Comparison of ENCODE assay signal across 8 cellular contexts in the genomic region with DNA sequence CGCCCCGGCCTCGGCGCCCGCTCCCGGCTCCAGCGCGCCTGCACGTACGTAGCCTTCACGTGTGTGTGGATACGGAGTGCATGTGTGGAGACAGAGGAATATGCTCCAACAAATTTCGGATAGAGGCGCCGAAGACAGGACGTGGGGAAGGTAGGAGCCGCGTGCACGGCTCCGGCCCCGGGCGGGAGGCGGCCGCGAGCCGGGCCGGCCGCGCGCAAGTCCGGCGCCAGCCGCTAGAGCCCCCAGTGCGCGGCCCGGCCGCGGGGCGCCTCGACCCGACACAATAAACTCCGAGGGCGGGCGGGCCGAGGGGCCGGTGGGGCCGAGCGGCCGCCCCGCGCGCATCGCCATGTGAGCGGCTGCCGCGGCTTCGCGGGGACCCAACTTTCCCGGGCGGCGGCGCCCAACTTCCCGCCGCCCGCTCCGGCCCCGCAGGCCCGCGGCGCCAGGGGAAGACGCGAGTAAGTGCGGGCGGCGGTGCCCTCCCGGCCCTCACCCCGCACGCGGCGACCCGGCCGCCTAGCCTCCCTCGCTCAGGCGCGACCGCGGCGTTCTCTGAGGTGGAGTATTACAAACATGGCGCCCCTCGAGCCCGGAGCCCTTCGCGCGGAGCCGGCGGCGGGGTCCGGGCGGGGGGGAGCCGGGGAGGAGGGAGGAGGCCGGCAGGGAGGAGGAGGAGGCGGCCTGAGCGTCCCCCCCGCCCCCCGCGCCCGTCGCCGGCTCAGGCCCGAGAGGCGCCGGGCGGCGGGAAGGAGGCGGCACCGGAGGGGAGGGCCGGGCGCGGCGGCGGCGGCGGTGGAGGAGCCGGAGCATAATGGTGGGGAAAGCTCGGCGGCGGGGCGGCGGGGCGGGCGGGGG. TPM values are rescaled to one million over a fixed set of nuclear protein-coding genes. Genes with fewer than 3 reads are reported as not detected.
DNase-seq lines count a peak whose midpoint lies in the region; ATAC-seq and TF ChIP-seq lines count a peak whose summit lies in the region.

Gene ZMYND11, plus strand, starts transcription at position 713 of the 858 bp plus-strand sequence. CDS start 44,558 bp downstream, outside the sequence.

- peaks cover 9 to 22% (median 11%) of the 10 kb centered on the region in 3 donors for H3K27me3 Mint-ChIP-seq in naive B cell
- peaks cover 8 to 21% of the 10 kb centered on the region in 2 donors for H3K27me3 Mint-ChIP-seq in stimulated activated naive B cell treated with anti-CD40 and anti-IgM and Interleukin-4, amounts not matched to agents 10 μg/mL and 1 μg/mL and 100 μg/mL, for 72 hours

- intact Hi-C loops in esophagus muscularis mucosa (cut with DNase I): no loop called here

- TF ChIP-seq CTCF in esophagus muscularis mucosa (IDR thresholded peaks at IDR 0.05): peak in 2 of 3 experiments; percentile 11 to 38

- under 1% methylated on average over 26 of the region's 131 CpGs for WGBS in esophagus muscularis mucosa

- peaks cover 24 to 36% (median 29%) of the 10 kb centered on the region in 3 donors for H3K4me1 Mint-ChIP-seq in naive B cell
- peaks cover 12 to 36% of the 10 kb centered on the region in 2 donors for H3K4me1 Mint-ChIP-seq in stimulated activated naive B cell treated with anti-CD40 and anti-IgM and Interleukin-4, amounts not matched to agents 10 μg/mL and 1 μg/mL and 100 μg/mL, for 72 hours

- DNase-seq in NCI-H2171 treated with DMSO at 0.1 percent for 48 hours (lab: John Stamatoyannopoulos, UW) (peak; percentile 18), NCI-H2171 (lab: John Stamatoyannopoulos, UW) (no peak), NCI-H510A treated with DMSO at 0.1 percent for 48 hours (lab: John Stamatoyannopoulos, UW) (peak; percentile 24), esophagus muscularis mucosa (ENCODE audit: extremely low spot score) (peak; percentile 93), naive B cell (peak; percentile 56)
- DNase-seq in activated T-cell treated with anti-CD3 and anti-CD28 coated beads, Interleukin-2, amount 50 U/mL, for 48 hours: peak; percentile 72 to 78
- DNase-seq in stimulated activated naive B cell treated with anti-CD40 and anti-IgM and Interleukin-4, amounts not matched to agents 10 μg/mL and 1 μg/mL and 100 μg/mL, for 72 hours: peak; percentile 38

- no peaks in the 10 kb centered on the region for H3K9me3 ChIP-seq in esophagus muscularis mucosa

- no peaks in the 10 kb centered on the region for H3K36me3 Mint-ChIP-seq in naive B cell
- no peaks in the 10 kb centered on the region for H3K36me3 Mint-ChIP-seq in stimulated activated naive B cell treated with anti-CD40 and anti-IgM and Interleukin-4, amounts not matched to agents 10 μg/mL and 1 μg/mL and 100 μg/mL, for 72 hours

- H3K27ac ChIP-seq in esophagus muscularis mucosa (replicated peaks in 1 of 4): peak within 1 kb of the TSS; percentile 98 to 100 (median 99)

- H3K4me3 ChIP-seq in esophagus muscularis mucosa: peak within 1 kb of the TSS; percentile 66 to 91 (median 88)

- no peak for TF ChIP-seq EP300 in esophagus muscularis mucosa (IDR thresholded peaks at IDR 0.05)

- no peaks in the 10 kb centered on the region for H3K36me3 ChIP-seq in esophagus muscularis mucosa

- H3K27ac Mint-ChIP-seq in naive B cell: peak within 1 kb of the TSS in 5 of 6 donors; percentile 84 to 97 (median 93)
- H3K27ac Mint-ChIP-seq in stimulated activated naive B cell treated with anti-CD40 and anti-IgM and Interleukin-4, amounts not matched to agents 10 μg/mL and 1 μg/mL and 100 μg/mL, for 72 hours: peak within 1 kb of the TSS; percentile 83

- no peaks in the 10 kb centered on the region for H3K9me3 Mint-ChIP-seq in naive B cell
- no peaks in the 10 kb centered on the region for H3K9me3 Mint-ChIP-seq in stimulated activated naive B cell treated with anti-CD40 and anti-IgM and Interleukin-4, amounts not matched to agents 10 μg/mL and 1 μg/mL and 100 μg/mL, for 72 hours

- TF ChIP-seq POLR2A in esophagus muscularis mucosa (IDR thresholded peaks at IDR 0.05; ENCODE audit: low read depth): no peak

- H3K27me3 ChIP-seq in esophagus muscularis mucosa: no peaks in the 10 kb centered on the region

- ATAC-seq in HG02759 (IDR thresholded peaks at IDR 0.05; ENCODE audit: unreplicated experiment): peak; percentile 54
- peak; percentile 54 to 57 for ATAC-seq in naive B cell (ENCODE audit: low read depth in 2 of 2)
- ATAC-seq in stimulated activated naive B cell treated with anti-CD40 and anti-IgM and Interleukin-4, amounts not matched to agents 10 μg/mL and 1 μg/mL and 100 μg/mL, for 72 hours (replicated peaks): peak; percentile 53 to 59

- H3K4me3 Mint-ChIP-seq in naive B cell: peak within 1 kb of the TSS; percentile 82 to 94 (median 92)
- H3K4me3 Mint-ChIP-seq in stimulated activated naive B cell treated with anti-CD40 and anti-IgM and Interleukin-4, amounts not matched to agents 10 μg/mL and 1 μg/mL and 100 μg/mL, for 72 hours: peak within 1 kb of the TSS; percentile 87

- H3K4me1 ChIP-seq in esophagus muscularis mucosa: peaks cover 27 to 63% (median 58%) of the 10 kb centered on the region in 4 donors

RNA-seq across cellular contexts. Expression of gene ZMYND11, which starts in this region (rescaled TPM):
- 100 to 1,000 TPM; 132 to 145 (median 139) TPM for total RNA-seq in esophagus muscularis mucosa
- polyA plus RNA-seq in naive B cell (ENCODE audit: low read depth in 6 of 6): 10 to 100 TPM; 10.5 to 25.6 (median 20.7) TPM
